ENCODE assay signal across 8 cellular contexts in genomic region chr1:195903203-195903602, GRCh38.
"Had no signal": no experiment of that assay in that cellular context is flagged by ENCODE, and none has a peak within 500 bp of the region (broad histone marks: within the 10 kb centered on the region; RNA-seq: fewer than 3 reads in every experiment).

No MANE protein-coding gene starts in this region.

- H3K4me1 Mint-ChIP-seq: H9 had no signal

- H3K4me2 ChIP-seq: KMS-11 had no signal

- H3K9me3 Mint-ChIP-seq: H9 had no signal

- H3K27ac ChIP-seq: KMS-11 had no signal

- DNase-seq: GOT3, H9, HCEC 1CT, IMR-90, KBM-7 had no signal

- H3K4me3 Mint-ChIP-seq: H9 had no signal

- FAIRE-seq: H54, HTR-8/SVneo had no signal

- H3K9ac ChIP-seq: KMS-11 had no signal
